Comparison of ENCODE assay signal across 11 cellular contexts in the genomic region with DNA sequence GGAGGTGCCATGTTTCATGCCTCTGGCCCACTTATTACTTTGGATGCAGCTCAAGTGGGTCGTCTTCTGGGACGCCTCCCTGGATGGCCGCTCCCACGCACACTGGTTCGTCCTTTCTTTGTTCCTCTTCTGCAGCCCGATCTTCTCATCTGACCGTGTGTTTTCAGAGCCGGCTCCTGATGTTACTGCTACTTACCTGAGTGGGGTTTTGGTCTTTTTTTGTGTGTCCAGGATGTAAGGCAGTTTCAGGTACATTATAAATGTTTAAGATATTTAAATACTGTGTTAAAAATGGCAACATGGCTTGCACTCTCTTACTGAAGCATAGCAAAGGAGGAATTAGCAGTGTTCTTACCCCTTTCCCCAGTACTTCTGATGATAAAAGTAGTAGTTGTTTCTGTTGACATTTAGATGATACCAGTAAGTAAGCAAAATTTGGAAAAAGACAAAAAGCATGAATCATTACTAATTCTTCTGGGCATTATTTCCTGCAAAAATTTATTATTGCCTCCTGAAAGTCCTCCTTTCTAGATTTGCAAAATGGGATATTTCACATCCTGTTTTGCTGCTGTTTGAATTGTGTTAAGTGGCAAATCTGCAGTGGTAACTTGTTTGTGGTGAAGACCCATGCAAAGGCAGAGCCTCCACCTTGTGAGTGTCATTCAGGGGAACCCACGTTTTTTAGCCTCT. TPM values are rescaled to one million over a fixed set of nuclear protein-coding genes. Genes with fewer than 3 reads are reported as not detected.
DNase-seq lines count a peak whose midpoint lies in the region; ATAC-seq and TF ChIP-seq lines count a peak whose summit lies in the region.
"Had no signal": no experiment of that assay in that cellular context is flagged by ENCODE, and none has a peak within 500 bp of the region (broad histone marks: within the 10 kb centered on the region; RNA-seq: fewer than 3 reads in every experiment).

No MANE protein-coding gene starts in this region.

- peak overlapping the region; percentile 73 for H3K27ac Mint-ChIP-seq in activated naive CD8-positive, alpha-beta T cell treated with anti-CD3 and anti-CD28 coated beads for 36 hours

- DNase-seq in GM12865 (ENCODE audit: low read depth) = peak; percentile 83
- no peak for DNase-seq in activated naive CD8-positive, alpha-beta T cell treated with anti-CD3 and anti-CD28 coated beads for 36 hours
- no peak for DNase-seq in NCI-H510A (lab: John Stamatoyannopoulos, UW)
- no peak for DNase-seq in OCI-M2 (lab: John Stamatoyannopoulos, UW; ENCODE audit: unreplicated experiment)
- DNase-seq in EL = no peak
- DNase-seq: DMS79 had no signal

- ATAC-seq in GM19455 (IDR thresholded peaks at IDR 0.05; ENCODE audit: unreplicated experiment) (peak; percentile 59), HG03095 (IDR thresholded peaks at IDR 0.05; ENCODE audit: unreplicated experiment) (peak; percentile 61), esophagus mucosa (no peak)

- H3K36me3 Mint-ChIP-seq in activated naive CD8-positive, alpha-beta T cell treated with anti-CD3 and anti-CD28 coated beads for 36 hours = peaks cover 48% of the 10 kb centered on the region

- H3K4me3 ChIP-seq in GM12865 (ENCODE audit: low read depth, low read length) = peak overlapping the region; percentile 69

- H3K4me1 Mint-ChIP-seq in activated naive CD8-positive, alpha-beta T cell treated with anti-CD3 and anti-CD28 coated beads for 36 hours = peaks cover 83% of the 10 kb centered on the region

- TF ChIP-seq CTCF in GM12865 (IDR thresholded peaks at IDR 0.05; ENCODE audit: insufficient read depth, low read depth, low read length, missing control alignments) = no peak

- no peak overlapping the region for H3K4me3 Mint-ChIP-seq in activated naive CD8-positive, alpha-beta T cell treated with anti-CD3 and anti-CD28 coated beads for 36 hours

- H3K27me3 Mint-ChIP-seq in activated naive CD8-positive, alpha-beta T cell treated with anti-CD3 and anti-CD28 coated beads for 36 hours = no peaks in the 10 kb centered on the region

- no peaks in the 10 kb centered on the region for H3K9me3 Mint-ChIP-seq in activated naive CD8-positive, alpha-beta T cell treated with anti-CD3 and anti-CD28 coated beads for 36 hours

RNA-seq across cellular contexts. Expression of gene SHH, which starts 59.4 kb away (rescaled TPM):
- not detected for total RNA-seq in activated naive CD8-positive, alpha-beta T cell treated with anti-CD3 and anti-CD28 coated beads for 36 hours
- total RNA-seq in esophagus mucosa = not detected
- total RNA-seq: osteoblast, RPMI7951 had no signal
